ENCODE assay signal across 12 cellular contexts in the genomic region with DNA sequence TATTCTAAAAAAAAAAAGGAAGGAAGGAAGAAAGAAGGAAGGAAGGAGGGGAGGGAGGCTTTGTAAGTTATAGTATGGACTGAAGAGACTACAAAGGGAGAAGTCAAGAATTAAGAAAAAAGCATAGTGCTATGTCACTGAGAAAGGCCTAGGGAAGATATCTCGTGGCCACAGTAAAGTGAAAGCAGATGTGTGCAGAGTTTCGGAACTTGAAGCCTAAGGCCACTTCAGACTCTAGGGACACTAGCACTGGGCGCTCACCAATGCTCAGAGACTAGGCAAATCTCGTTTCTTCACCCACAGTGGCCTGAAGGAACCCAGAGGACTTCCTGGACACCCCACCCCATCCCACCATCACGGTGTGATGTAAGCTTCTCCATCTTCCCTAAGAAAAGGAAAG.
DNase-seq lines count a peak whose midpoint lies in the region; ATAC-seq and TF ChIP-seq lines count a peak whose summit lies in the region.
"Had no signal": no experiment of that assay in that cellular context is flagged by ENCODE, and none has a peak within 500 bp of the region (broad histone marks: within the 10 kb centered on the region; RNA-seq: fewer than 3 reads in every experiment).

No MANE protein-coding gene starts in this region.

- TF ChIP-seq CTCF in fibroblast of mammary gland (conservative IDR thresholded peaks at IDR 0.05; ENCODE audit: control insufficient read depth, insufficient read depth, low read depth, low read length), result no peak

- DNase-seq in fibroblast of mammary gland (ENCODE audit: low read depth), result peak; percentile 39
- DNase-seq in HK-2 (ENCODE audit: unreplicated experiment), result no peak
- no peak for DNase-seq in KBM-7
- DNase-seq in NCI-H187 (lab: John Stamatoyannopoulos, UW), result no peak
- no peak for DNase-seq in dermis blood vessel endothelial cell
- DNase-seq: C1 segment of cervical spinal cord; NCI-H2171; sigmoid colon; stimulated activated naive CD8-positive, alpha-beta T cell treated with anti-CD3 and anti-CD28 coated beads, Interleukin-15, amount 100 ng/mL, for 72 hours had no signal

- ATAC-seq in GM18505 (IDR thresholded peaks at IDR 0.05; ENCODE audit: unreplicated experiment), result peak; percentile 67
- ATAC-seq in GM21390 (IDR thresholded peaks at IDR 0.05; ENCODE audit: unreplicated experiment), result peak; percentile 43
- ATAC-seq in HG03039 (IDR thresholded peaks at IDR 0.05; ENCODE audit: unreplicated experiment), result peak; percentile 51
- ATAC-seq: stimulated activated naive CD8-positive, alpha-beta T cell treated with anti-CD3 and anti-CD28 coated beads, Interleukin-15, amount 100 ng/mL, for 72 hours had no signal

- TF ChIP-seq POLR2A in GM18505 (IDR thresholded peaks at IDR 0.05; ENCODE audit: borderline replicate concordance, extremely low read depth, insufficient read depth, insufficient read length), result no peak

- in situ Hi-C loops in KBM-7 (cut with MboI; ENCODE audit: low pct_unique_long_range_greater_than_20kb, low sequenced_read_pairs), result loop anchor here (25.0 kb wide), 1 partner anchor 110 kb away; no protein-coding TSS in a partner anchor

- H3K4me3 ChIP-seq in fibroblast of mammary gland (ENCODE audit: control insufficient read depth, low read depth, low read length), result no peak overlapping the region
- H3K4me3 ChIP-seq: sigmoid colon had no signal
